Comparison of ENCODE assay signal across 15 cellular contexts in genomic region chr1:82838066-82838465, GRCh38.
DNase-seq lines count a peak whose midpoint lies in the region; ATAC-seq, FAIRE-seq and TF ChIP-seq lines count a peak whose summit lies in the region.
"Had no signal": no experiment of that assay in that cellular context is flagged by ENCODE, and none has a peak within 500 bp of the region (broad histone marks: within the 10 kb centered on the region; RNA-seq: fewer than 3 reads in every experiment).

No MANE protein-coding gene starts in this region.

- no peaks in the 10 kb centered on the region for H3K9me3 ChIP-seq in H9 (ENCODE audit: control insufficient read depth, low read depth, low read length)
- H3K9me3 ChIP-seq in MG63 = no peaks in the 10 kb centered on the region

- H3K36me3 Mint-ChIP-seq in H9 (ENCODE audit: insufficient read depth in 1 of 3, low read depth in 3 of 3) = no peaks in the 10 kb centered on the region; a peak in 1 of 7 replicates
- H3K36me3 Mint-ChIP-seq: CD8-positive, alpha-beta memory T cell had no signal

- H4K91ac ChIP-seq in H9 (ENCODE audit: insufficient read length, low read depth, low read length) = no peak overlapping the region

- H3K14ac ChIP-seq in H9 (ENCODE audit: insufficient read depth, low read length) = no peak overlapping the region

- no peak overlapping the region for H3K4ac ChIP-seq in H9 (ENCODE audit: low read depth, low read length)

- ATAC-seq in left colon = no peak
- ATAC-seq: HepG2 had no signal

- H3K4me1 ChIP-seq in H9 (ENCODE audit: insufficient read depth, low read length) = no peaks in the 10 kb centered on the region

- H3K27me3 ChIP-seq in H9 (ENCODE audit: insufficient read depth, low read length) = no peaks in the 10 kb centered on the region
- H3K27me3 ChIP-seq in bronchial epithelial cell (ENCODE audit: control insufficient read depth, insufficient read depth, low read length) = no peaks in the 10 kb centered on the region
- no peaks in the 10 kb centered on the region for H3K27me3 ChIP-seq in MG63

- H3T11ph ChIP-seq in H9 (ENCODE audit: low read length) = no peak overlapping the region

- H2BK12ac ChIP-seq in H9 (ENCODE audit: insufficient read length, low read depth, low read length) = no peak overlapping the region

- no peak overlapping the region for H3K18ac ChIP-seq in H9 (ENCODE audit: insufficient read length, low read depth, low read length)

- no peak overlapping the region for H3K27ac ChIP-seq in H9 (ENCODE audit: insufficient read length, low read depth, low read length)

- peak overlapping the region; percentile 7 to 69 (median 40); a peak in 4 of 7 replicates for H3K27ac Mint-ChIP-seq in H9
- H3K27ac Mint-ChIP-seq: activated T-helper 2 cell treated with anti-CD3 and anti-CD28 coated beads, Interferon-gamma antibody, Interleukin-2, Interleukin-4, amounts not matched to agents 10 μg/mL and 5 μg/mL and 100 μg/mL, durations not matched to agents 14 hours and 24 hours and 36 hours; CD8-positive, alpha-beta memory T cell; progenitor cell of endocrine pancreas had no signal

- no peak overlapping the region for H2BK5ac ChIP-seq in H9 (ENCODE audit: insufficient read length, low read length)

- no peak overlapping the region for H4K5ac ChIP-seq in H9 (ENCODE audit: insufficient read length, low read depth, low read length)

- no peak overlapping the region for H4K8ac ChIP-seq in H9 (replicated peaks; ENCODE audit: insufficient read length, low read depth, low read length)

- TF ChIP-seq CTCF in H9 (conservative IDR thresholded peaks at IDR 0.05) = no peak
- no peak for TF ChIP-seq CTCF in bronchial epithelial cell (IDR thresholded peaks at IDR 0.05; ENCODE audit: insufficient read depth, low read length, severe bottlenecking)
- no peak for TF ChIP-seq CTCF in GM10266 (IDR thresholded peaks at IDR 0.05; ENCODE audit: control insufficient read depth, insufficient read depth, low read depth, missing control alignments)

- no peaks in the 10 kb centered on the region for H3K79me1 ChIP-seq in H9 (ENCODE audit: insufficient read depth, low read depth, low read length, poor library complexity, severe bottlenecking)

- no peak overlapping the region for H2AK5ac ChIP-seq in H9 (ENCODE audit: insufficient read length, low read length)

- no peaks in the 10 kb centered on the region for H3K36me3 ChIP-seq in bronchial epithelial cell (ENCODE audit: control insufficient read depth, insufficient read depth, low read length)
- no peaks in the 10 kb centered on the region for H3K36me3 ChIP-seq in MG63

- H3K4me3 ChIP-seq in bronchial epithelial cell (ENCODE audit: low read depth, low read length) (no peak overlapping the region), MG63 (no peak overlapping the region)

- H2BK120ac ChIP-seq in H9 (ENCODE audit: low read depth, low read length, poor library complexity, severe bottlenecking) = no peak overlapping the region

- H3K56ac ChIP-seq in H9 (ENCODE audit: insufficient read length, low read depth, low read length) = no peak overlapping the region

- H3K9ac ChIP-seq in H9 (ENCODE audit: extremely low read depth, insufficient read length, low read length) = no peak overlapping the region

- H3K9me3 Mint-ChIP-seq in H9 = no peaks in the 10 kb centered on the region; a peak in 1 of 5 replicates
- H3K9me3 Mint-ChIP-seq: activated T-helper 2 cell treated with anti-CD3 and anti-CD28 coated beads, Interferon-gamma antibody, Interleukin-2, Interleukin-4, amounts not matched to agents 10 μg/mL and 5 μg/mL and 100 μg/mL, durations not matched to agents 14 hours and 24 hours and 36 hours had no signal

- intact Hi-C loops in left colon (cut with DNase I, micrococcal nuclease) = no loop called here

- H2BK15ac ChIP-seq in H9 (ENCODE audit: low read depth, low read length) = no peak overlapping the region

- no peaks in the 10 kb centered on the region for H3K79me2 ChIP-seq in H9 (ENCODE audit: insufficient read depth, low read length)

- no peak for DNase-seq in H9
- DNase-seq in bronchial epithelial cell (ENCODE audit: low read depth) = peak; percentile 76
- DNase-seq in iris pigment epithelial cell (ENCODE audit: low read depth) = peak; percentile 1
- DNase-seq in MG63 = no peak
- no peak for DNase-seq in GM10266 (ENCODE audit: extremely low spot score)
- DNase-seq in NCI-H446 treated with DMSO at 0.1 percent for 48 hours (lab: John Stamatoyannopoulos, UW) = no peak
- no peak for DNase-seq in left colon
- DNase-seq: activated CD4-positive, alpha-beta T cell treated with anti-CD3 and anti-CD28 coated beads, Interleukin-2, amount 50 U/mL, for 48 hours; CD8-positive, alpha-beta memory T cell; NCI-H82; SHP77 had no signal

- H3K23me2 ChIP-seq in H9 (ENCODE audit: insufficient read length, low read depth, low read length, poor library complexity, severe bottlenecking) = no peaks in the 10 kb centered on the region

- H3K23ac ChIP-seq in H9 (ENCODE audit: insufficient read length, low read depth, low read length) = no peak overlapping the region

- no peak overlapping the region for H2BK20ac ChIP-seq in H9 (ENCODE audit: low read depth, low read length, poor library complexity, severe bottlenecking)

- no peaks in the 10 kb centered on the region for H4K20me1 ChIP-seq in H9 (ENCODE audit: control insufficient read depth, insufficient read depth, insufficient read length)

- FAIRE-seq in bronchial epithelial cell (lab: Jason Lieb, UNC) = no peak
- FAIRE-seq: G401.6, HepG2 had no signal

- H2AFZ ChIP-seq in H9 (ENCODE audit: low read length) = no peak overlapping the region

- no peak overlapping the region for H3K4me3 Mint-ChIP-seq in H9
- H3K4me3 Mint-ChIP-seq: CD8-positive, alpha-beta memory T cell had no signal

- H3K4me2 ChIP-seq in H9 (ENCODE audit: insufficient read depth, insufficient read length, low read length) = no peak overlapping the region

- no peaks in the 10 kb centered on the region for H3K27me3 Mint-ChIP-seq in H9 (ENCODE audit: low read depth)
- H3K27me3 Mint-ChIP-seq: CD8-positive, alpha-beta memory T cell had no signal

- WGBS in H9 (ENCODE audit: extremely low coverage, insufficient read length, low lambda C conversion rate) = no CpG with 5 or more reads among the region's 4 CpGs

- peaks cover 36 to 53% of the 10 kb centered on the region in 2 experiments for H3K4me1 Mint-ChIP-seq in H9
- H3K4me1 Mint-ChIP-seq: CD8-positive, alpha-beta memory T cell had no signal

Comparison
In these comparisons a context has a peak if more than half of its experiments do, and no peak if none do; other contexts are left out.
1. DNase-seq: peak in bronchial epithelial cell (single experiment) and iris pigment epithelial cell (single experiment); none in H9 (single experiment), MG63 (single experiment), GM10266 (single experiment), NCI-H446 treated with DMSO at 0.1 percent for 48 hours (single experiment) and left colon (0 of 2).